In the genomic region with DNA sequence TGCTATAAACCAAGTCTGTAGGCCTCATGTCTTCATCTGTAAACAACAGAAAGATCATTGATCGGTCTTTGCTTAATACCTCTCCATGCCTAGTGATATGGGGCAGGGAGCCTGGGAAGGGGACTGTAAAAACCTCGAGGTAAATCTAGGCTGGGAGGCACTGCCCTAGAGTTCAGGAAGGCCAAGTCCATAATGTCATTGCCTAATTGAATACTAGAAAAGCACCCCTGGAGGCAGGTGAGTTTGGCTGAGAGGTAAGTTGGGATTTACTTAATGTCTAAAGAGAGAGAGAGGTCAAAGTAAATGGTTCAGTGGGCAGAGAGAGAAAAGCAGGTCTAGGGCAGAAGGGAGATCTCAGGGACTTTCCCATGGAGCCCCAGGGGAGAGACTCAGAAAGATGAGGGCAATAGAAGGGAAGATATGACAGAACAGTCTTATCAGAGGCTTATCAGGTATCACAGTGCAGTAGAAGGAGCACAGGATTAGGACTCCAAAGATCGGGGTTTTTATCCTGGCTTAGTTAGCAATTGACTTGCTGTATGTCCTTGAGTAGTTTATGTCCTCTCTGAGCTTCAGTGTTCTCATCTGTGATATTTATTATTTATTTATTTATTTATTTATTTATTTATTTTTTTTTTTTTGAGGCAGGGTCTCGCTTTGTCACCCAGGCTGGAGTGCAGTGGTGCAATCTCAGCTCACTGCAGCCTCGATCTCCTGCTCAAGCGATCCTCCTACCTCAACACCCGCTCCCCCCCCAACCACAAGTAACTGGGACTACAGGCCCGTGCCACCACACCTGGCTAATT, we compare ENCODE assay signal across 10 cellular contexts.
DNase-seq lines count a peak whose midpoint lies in the region; ATAC-seq and TF ChIP-seq lines count a peak whose summit lies in the region.
"Had no signal": no experiment of that assay in that cellular context is flagged by ENCODE, and none has a peak within 500 bp of the region (broad histone marks: within the 10 kb centered on the region; RNA-seq: fewer than 3 reads in every experiment).

No MANE protein-coding gene starts in this region.

- peak; percentile 95 for ATAC-seq in GM18907 (IDR thresholded peaks at IDR 0.05; ENCODE audit: unreplicated experiment)
- peak; percentile 90 for ATAC-seq in GM21576 (IDR thresholded peaks at IDR 0.05; ENCODE audit: unreplicated experiment)
- ATAC-seq in HG03095 (IDR thresholded peaks at IDR 0.05; ENCODE audit: unreplicated experiment): peak; percentile 93
- peak in 3 of 4 donors; percentile 59 to 69 (median 68) for ATAC-seq in right lobe of liver
- no peak for ATAC-seq in PC-3

- intact Hi-C loops in right lobe of liver (cut with DNase I) (no loop called here), PC-3 (cut with micrococcal nuclease) (no loop called here), stomach (cut with DNase I; ENCODE audit: low total_unique reads) (no loop called here)

- H3F3A ChIP-seq in PC-3 (ENCODE audit: low read length, unreplicated experiment): no peaks in the 10 kb centered on the region

- no peaks in the 10 kb centered on the region for H3K9me3 ChIP-seq in right lobe of liver
- no peaks in the 10 kb centered on the region for H3K9me3 ChIP-seq in PC-3 (ENCODE audit: low read length)
- H3K9me3 ChIP-seq in stomach: no peaks in the 10 kb centered on the region
- H3K9me3 ChIP-seq: SJSA1 had no signal

- no peak for TF ChIP-seq EP300 in stomach (IDR thresholded peaks at IDR 0.05)

- H3K4me3 ChIP-seq in right lobe of liver (no peak overlapping the region), PC-3 (ENCODE audit: low read length) (no peak overlapping the region), stomach (no peak overlapping the region)
- H3K4me3 ChIP-seq: SJSA1 had no signal

- CTCF ChIA-PET in PC-3 (lab: Charles Lee): no interaction called here

- H3K27ac ChIP-seq in right lobe of liver (no peak overlapping the region), PC-3 (ENCODE audit: low read length) (no peak overlapping the region), stomach (no peak overlapping the region)
- H3K27ac ChIP-seq: SJSA1 had no signal

- BruUV-seq in PC-3 (replicated peaks; lab: Mats Ljungman, UMichigan): no TSS peak

- no peaks in the 10 kb centered on the region for H3K9me2 ChIP-seq in PC-3 (replicated peaks; ENCODE audit: low read length)

- POLR2A ChIA-PET in PC-3 (lab: Charles Lee; ENCODE audit: unreplicated experiment): no interaction called here

- DNase-seq in right lobe of liver (no peak), COR-L47 (lab: John Stamatoyannopoulos, UW) (no peak), PC-3 (no peak), stomach (no peak), COLO668 (lab: John Stamatoyannopoulos, UW; ENCODE audit: unreplicated experiment) (no peak)
- DNase-seq: glutamatergic neuron had no signal

- no peak overlapping the region for H2AFZ ChIP-seq in PC-3 (ENCODE audit: low read length)

- WGBS in right lobe of liver (ENCODE audit: insufficient coverage, low coverage, low lambda C conversion rate, missing lambda C conversion rate): 63% methylated on average over 7 of the region's 8 CpGs
- WGBS in stomach, 5 donors: 83 to 89% (median 87%) methylated on average over 8 of the region's 8 CpGs

- no peak overlapping the region for H3K9ac ChIP-seq in PC-3 (ENCODE audit: low read length)

- no peak overlapping the region for H3K4me2 ChIP-seq in PC-3 (ENCODE audit: low read length)

- TF ChIP-seq CTCF in right lobe of liver (IDR thresholded peaks at IDR 0.05) (no peak), PC-3 (conservative IDR thresholded peaks at IDR 0.05; ENCODE audit: low read depth, low read length) (no peak), stomach (IDR thresholded peaks at IDR 0.05) (no peak)

- no peaks in the 10 kb centered on the region for H4K20me1 ChIP-seq in PC-3 (ENCODE audit: low read length)

- no peaks in the 10 kb centered on the region for H3K79me2 ChIP-seq in PC-3 (ENCODE audit: low read length)

- H3K4me1 ChIP-seq in right lobe of liver: peaks cover 0 to 18% (median 3%) of the 10 kb centered on the region in 4 donors
- no peaks in the 10 kb centered on the region for H3K4me1 ChIP-seq in PC-3 (ENCODE audit: insufficient read depth, low read length)
- H3K4me1 ChIP-seq in stomach: no peaks in the 10 kb centered on the region
- H3K4me1 ChIP-seq: SJSA1 had no signal

- no peak for TF ChIP-seq POLR2A in right lobe of liver (IDR thresholded peaks at IDR 0.05)
- TF ChIP-seq POLR2A in stomach (IDR thresholded peaks at IDR 0.05): no peak

- H3K27me3 ChIP-seq in right lobe of liver (no peaks in the 10 kb centered on the region), PC-3 (ENCODE audit: low read length) (no peaks in the 10 kb centered on the region), stomach (no peaks in the 10 kb centered on the region)
- H3K27me3 ChIP-seq: SJSA1 had no signal

- H3K36me3 ChIP-seq in right lobe of liver (no peaks in the 10 kb centered on the region), PC-3 (ENCODE audit: low read depth, low read length) (no peaks in the 10 kb centered on the region), stomach (no peaks in the 10 kb centered on the region)
- H3K36me3 ChIP-seq: SJSA1 had no signal
